9 cellular contexts compared by ENCODE assay signal in the genomic region with DNA sequence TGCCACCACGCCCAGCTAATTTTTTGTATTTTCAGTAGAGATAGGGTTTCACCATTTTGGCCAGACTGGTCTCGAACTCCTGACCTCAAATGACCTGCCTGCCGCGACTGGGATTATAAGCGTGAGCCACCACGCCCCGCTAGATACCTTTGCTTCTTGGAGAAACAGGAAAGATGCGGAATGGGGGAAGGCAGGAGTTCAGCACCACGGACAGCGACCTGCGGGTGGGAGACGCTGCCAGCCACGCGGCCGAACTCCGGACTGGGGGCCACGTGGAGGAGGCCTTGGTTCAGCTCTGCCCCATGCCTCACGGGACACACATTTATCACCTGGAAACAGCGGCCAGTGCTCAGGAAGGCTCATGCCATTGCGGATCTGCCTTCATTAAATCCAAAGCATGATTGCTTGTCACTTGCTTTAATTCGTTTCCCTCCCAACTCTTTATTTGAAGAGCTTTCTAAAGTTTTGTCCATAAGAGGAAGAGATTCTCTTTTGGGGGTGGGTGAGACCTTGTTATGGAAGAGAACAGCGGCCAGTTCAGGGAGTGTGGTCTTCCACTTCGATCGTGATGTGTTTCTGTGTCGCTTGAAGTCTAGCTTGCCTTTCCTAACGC.
DNase-seq lines count a peak whose midpoint lies in the region; ATAC-seq and TF ChIP-seq lines count a peak whose summit lies in the region.
"Had no signal": no experiment of that assay in that cellular context is flagged by ENCODE, and none has a peak within 500 bp of the region (broad histone marks: within the 10 kb centered on the region; RNA-seq: fewer than 3 reads in every experiment).

No MANE protein-coding gene starts in this region.

- H3K4me3 Mint-ChIP-seq in Caco-2 (ENCODE audit: unreplicated experiment) = no peak overlapping the region
- no peak overlapping the region for H3K4me3 Mint-ChIP-seq in activated naive CD8-positive, alpha-beta T cell treated with anti-CD3 and anti-CD28 coated beads, Interleukin-2, amount 10 ng/mL, durations not matched to agents 7 days and 5 days
- H3K4me3 Mint-ChIP-seq in immature natural killer cell = no peak overlapping the region

- TF ChIP-seq CTCF in Caco-2 (IDR thresholded peaks at IDR 0.05; ENCODE audit: insufficient read depth in 1 of 2, low read depth in 1 of 2, low read length in 1 of 2, severe bottlenecking in 1 of 2, unreplicated experiment in 1 of 2) = no peak

- no peaks in the 10 kb centered on the region for H3K4me1 ChIP-seq in Caco-2

- POLR2A ChIA-PET in Caco-2 (lab: Charles Lee) = no interaction called here
- POLR2A ChIA-PET in activated naive CD8-positive, alpha-beta T cell treated with anti-CD3 and anti-CD28 coated beads, Interleukin-2, amount 10 ng/mL, durations not matched to agents 7 days and 5 days (lab: Charles Lee) = no interaction called here

- no peak overlapping the region for H3K4me3 ChIP-seq in Caco-2 (ENCODE audit: low read depth, low read length)

- intact Hi-C loops in Caco-2 (cut with micrococcal nuclease; ENCODE audit: unreplicated experiment) = no loop called here

- H3K27me3 Mint-ChIP-seq in Caco-2 (ENCODE audit: insufficient read depth, unreplicated experiment) = peaks cover 40% of the 10 kb centered on the region
- H3K27me3 Mint-ChIP-seq in activated naive CD8-positive, alpha-beta T cell treated with anti-CD3 and anti-CD28 coated beads, Interleukin-2, amount 10 ng/mL, durations not matched to agents 7 days and 5 days = peaks cover 2% of the 10 kb centered on the region
- H3K27me3 Mint-ChIP-seq in immature natural killer cell (ENCODE audit: low read depth in 3 of 3) = peaks cover 0 to 8% (median 4%) of the 10 kb centered on the region in 3 donors

- H3K27me3 ChIP-seq in Caco-2 (replicated peaks; ENCODE audit: control insufficient read depth, insufficient read depth, low read length) = 0 out of 2 replicates have a peak, but pooled peaks cover 1% of the 10 kb centered on the region

- H3K27ac Mint-ChIP-seq in Caco-2 (ENCODE audit: unreplicated experiment) (no peak overlapping the region), immature natural killer cell (no peak overlapping the region)
- H3K27ac Mint-ChIP-seq in activated naive CD8-positive, alpha-beta T cell treated with anti-CD3 and anti-CD28 coated beads, Interleukin-2, amount 10 ng/mL, durations not matched to agents 7 days and 5 days = no peak overlapping the region
- H3K27ac Mint-ChIP-seq: activated naive CD4-positive, alpha-beta T cell treated with anti-CD3 and anti-CD28 coated beads, Interleukin-2, amount 50 U/mL, for 72 hours had no signal

- DNase-seq in Caco-2 = peak; percentile 81 to 88
- peak; percentile 44 for DNase-seq in OCI-M1 (lab: John Stamatoyannopoulos, UW)
- DNase-seq in activated naive CD8-positive, alpha-beta T cell treated with anti-CD3 and anti-CD28 coated beads, Interleukin-2, amount 10 ng/mL, durations not matched to agents 7 days and 5 days = peak; percentile 79
- peak; percentile 27 to 36 (median 29) for DNase-seq in immature natural killer cell
- peak; percentile 25 for DNase-seq in stimulated activated CD8-positive, alpha-beta memory T cell treated with anti-CD3 and anti-CD28 coated beads, Interleukin-15, amount 100 ng/mL, for 1 hour (ENCODE audit: low read depth)
- no peak for DNase-seq in D341Med (ENCODE audit: low spot score)
- DNase-seq in SKM-1 treated with dmso at 0.1 percent for 144 hours (lab: John Stamatoyannopoulos, UW; ENCODE audit: unreplicated experiment) = no peak

- H3K9me3 Mint-ChIP-seq in Caco-2 (ENCODE audit: unreplicated experiment) = no peaks in the 10 kb centered on the region
- H3K9me3 Mint-ChIP-seq in activated naive CD8-positive, alpha-beta T cell treated with anti-CD3 and anti-CD28 coated beads, Interleukin-2, amount 10 ng/mL, durations not matched to agents 7 days and 5 days = no peaks in the 10 kb centered on the region
- H3K9me3 Mint-ChIP-seq in immature natural killer cell = no peaks in the 10 kb centered on the region
- H3K9me3 Mint-ChIP-seq: activated naive CD4-positive, alpha-beta T cell treated with anti-CD3 and anti-CD28 coated beads, Interleukin-2, amount 50 U/mL, for 72 hours had no signal

- H3K36me3 ChIP-seq in Caco-2 (ENCODE audit: control insufficient read depth, insufficient read depth, low read length) = no peaks in the 10 kb centered on the region

- CTCF ChIA-PET in Caco-2 (lab: Charles Lee) = interaction anchor here (1.2 kb wide), 1 partner anchor 106 kb away, joined by 3 read pairs; no protein-coding TSS in a partner anchor

- ATAC-seq in activated naive CD8-positive, alpha-beta T cell treated with anti-CD3 and anti-CD28 coated beads, Interleukin-2, amount 10 ng/mL, durations not matched to agents 7 days and 5 days (ENCODE audit: low read depth) = no peak
- ATAC-seq in HG02970 (IDR thresholded peaks at IDR 0.05; ENCODE audit: low FRiP score, unreplicated experiment) = no peak
- ATAC-seq: activated naive CD4-positive, alpha-beta T cell treated with anti-CD3 and anti-CD28 coated beads, Interleukin-2, amount 50 U/mL, for 72 hours had no signal

- H3K4me1 Mint-ChIP-seq in Caco-2 (ENCODE audit: low read depth, unreplicated experiment) (no peaks in the 10 kb centered on the region), immature natural killer cell (no peaks in the 10 kb centered on the region)
- no peaks in the 10 kb centered on the region for H3K4me1 Mint-ChIP-seq in activated naive CD8-positive, alpha-beta T cell treated with anti-CD3 and anti-CD28 coated beads, Interleukin-2, amount 10 ng/mL, durations not matched to agents 7 days and 5 days

- H3K9me3 ChIP-seq in Caco-2 = no peaks in the 10 kb centered on the region

- BruUV-seq in Caco-2 (replicated peaks; lab: Mats Ljungman, UMichigan) = no TSS peak

- H3K36me3 Mint-ChIP-seq in Caco-2 (ENCODE audit: insufficient read depth, unreplicated experiment) (no peaks in the 10 kb centered on the region), immature natural killer cell (no peaks in the 10 kb centered on the region)
- H3K36me3 Mint-ChIP-seq in activated naive CD8-positive, alpha-beta T cell treated with anti-CD3 and anti-CD28 coated beads, Interleukin-2, amount 10 ng/mL, durations not matched to agents 7 days and 5 days = no peaks in the 10 kb centered on the region
- H3K36me3 Mint-ChIP-seq: activated naive CD4-positive, alpha-beta T cell treated with anti-CD3 and anti-CD28 coated beads, Interleukin-2, amount 50 U/mL, for 72 hours had no signal

Comparison
In these comparisons a context has a peak if more than half of its experiments do, and no peak if none do; other contexts are left out.
1. DNase-seq: peak in Caco-2 (2 of 2), OCI-M1 (single experiment), activated naive CD8-positive, alpha-beta T cell treated with anti-CD3 and anti-CD28 coated beads, Interleukin-2, amount 10 ng/mL, durations not matched to agents 7 days and 5 days (single experiment), immature natural killer cell (3 of 3) and stimulated activated CD8-positive, alpha-beta memory T cell treated with anti-CD3 and anti-CD28 coated beads, Interleukin-15, amount 100 ng/mL, for 1 hour (single experiment); none in D341Med (single experiment) and SKM-1 treated with dmso at 0.1 percent for 144 hours (single experiment).